ENCODE assay signal across 25 cellular contexts in the genomic region with DNA sequence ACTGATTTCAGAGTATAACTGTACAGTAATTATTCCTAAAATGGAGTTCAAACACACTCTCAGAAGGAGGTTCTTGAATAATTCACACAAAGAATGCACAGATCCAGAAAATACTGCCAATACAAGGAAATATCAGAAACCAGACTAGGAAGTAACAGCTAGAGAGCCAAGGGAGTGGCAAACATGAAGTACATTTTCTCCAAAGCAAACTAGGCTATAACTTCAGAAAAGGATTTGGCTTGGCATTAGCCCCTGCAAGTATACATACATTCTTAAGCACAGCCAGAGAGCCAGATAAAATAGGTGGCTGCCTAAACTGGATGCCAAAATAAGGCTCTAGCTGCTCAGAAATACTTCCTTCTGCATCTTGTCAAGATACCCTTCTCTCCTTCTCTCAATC.
"Had no signal": no experiment of that assay in that cellular context is flagged by ENCODE, and none has a peak within 500 bp of the region (broad histone marks: within the 10 kb centered on the region; RNA-seq: fewer than 3 reads in every experiment).

No MANE protein-coding gene starts in this region.

- H3K4me1 ChIP-seq: foreskin keratinocyte, pancreas, right lobe of liver, testis had no signal

- H3K4me3 ChIP-seq: coronary artery, esophagus squamous epithelium, heart right ventricle, pancreas, right lobe of liver, smooth muscle cell, stomach, testis, tibial artery had no signal

- ATAC-seq: effector memory CD8-positive, alpha-beta T cell; foreskin keratinocyte; natural killer cell treated with Interleukin-12 subunit alpha and Interleukin-12 subunit beta and Interleukin-15 and Interleukin-18, amount 100 ng/mL, for 72 hours; pancreas; right lobe of liver had no signal

- H3K27ac ChIP-seq: coronary artery, esophagus squamous epithelium, foreskin keratinocyte, neutrophil, pancreas, right lobe of liver, testis, tibial artery had no signal

- H3K27me3 ChIP-seq: esophagus squamous epithelium, foreskin keratinocyte, heart right ventricle, neutrophil, pancreas, right lobe of liver, stomach, testis, tibial artery had no signal

- H3K36me3 ChIP-seq: esophagus squamous epithelium, heart right ventricle, neutrophil, pancreas, right lobe of liver, stomach, tibial artery had no signal

- H3K4me2 ChIP-seq: smooth muscle cell had no signal

- DNase-seq: dermis blood vessel endothelial cell; effector memory CD8-positive, alpha-beta T cell; erythroblast; esophagus squamous epithelium; foreskin keratinocyte; glutamatergic neuron; heart right ventricle; hippocampal formation; mesenchymal stem cell; naive B cell; pancreas; retina; right lobe of liver; stimulated activated CD4-positive, alpha-beta T cell treated with anti-CD3 and anti-CD28 coated beads, Interleukin-12 subunit alpha, Interleukin-12 subunit beta, amount 100 ng/mL, for 4 hours; stimulated activated CD4-positive, alpha-beta T cell treated with anti-CD3 and anti-CD28 coated beads, Interleukin-1b, Interleukin-23, amount 100 ng/mL, for 48 hours; stimulated activated CD4-positive, alpha-beta T cell treated with anti-CD3 and anti-CD28 coated beads, Interleukin-4, amount 100 ng/mL, for 1 hour; stimulated activated CD8-positive, alpha-beta memory T cell treated with anti-CD3 and anti-CD28 coated beads, Interleukin-4, amount 100 ng/mL, for 48 hours; stimulated activated naive CD4-positive, alpha-beta T cell; stomach; testis; tibial artery had no signal

- H3K9me3 ChIP-seq: esophagus squamous epithelium, heart right ventricle, neutrophil, pancreas, right lobe of liver, stomach, testis, tibial artery had no signal
